ENCODE assay signal across 18 cellular contexts in the genomic region with DNA sequence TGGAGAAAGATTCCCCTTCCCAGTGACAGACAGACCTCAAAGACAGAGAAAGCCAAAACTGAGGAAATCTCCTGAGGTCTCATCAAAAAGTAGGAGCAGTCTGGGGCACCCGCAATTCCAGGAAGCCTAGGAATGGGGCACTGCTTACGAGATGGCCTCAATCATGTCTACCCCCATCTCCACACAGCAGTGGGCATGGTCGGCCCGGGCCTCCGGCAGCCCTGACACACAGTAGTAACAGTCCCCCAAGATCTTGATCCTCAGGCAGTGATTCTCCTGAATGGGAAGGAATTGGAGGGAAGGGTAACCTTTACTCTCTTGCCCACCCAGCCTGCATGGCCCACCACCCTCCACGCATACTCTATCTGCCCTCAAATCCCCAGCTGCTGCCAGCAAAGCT. TPM values are rescaled to one million over a fixed set of nuclear protein-coding genes. Genes with fewer than 3 reads are reported as not detected.
DNase-seq lines count a peak whose midpoint lies in the region; ATAC-seq and TF ChIP-seq lines count a peak whose summit lies in the region.
"Had no signal": no experiment of that assay in that cellular context is flagged by ENCODE, and none has a peak within 500 bp of the region (broad histone marks: within the 10 kb centered on the region; RNA-seq: fewer than 3 reads in every experiment).

No MANE protein-coding gene starts in this region.

- CTCF ChIA-PET in MCF 10A (lab: Yijun Ruan, JAX) (interaction anchor here (0.8 kb wide), 1 partner anchor 19 kb away, joined by 3 read pairs; no protein-coding TSS in a partner anchor), mammary epithelial cell (lab: Charles Lee; ENCODE audit: low non-redundant PET) (no interaction called here), AG04450 (lab: Charles Lee) (no interaction called here), PC-3 (lab: Charles Lee) (no interaction called here)

- no TSS peak for BruUV-seq in MCF 10A (replicated peaks; lab: Mats Ljungman, UMichigan)
- BruUV-seq in mammary epithelial cell (replicated peaks; lab: Mats Ljungman, UMichigan) = no TSS peak
- no TSS peak for BruUV-seq in PC-3 (replicated peaks; lab: Mats Ljungman, UMichigan)

- H2AFZ ChIP-seq in mammary epithelial cell (ENCODE audit: low read depth, low read length) (no peak overlapping the region), PC-3 (ENCODE audit: low read length) (no peak overlapping the region)
- H2AFZ ChIP-seq: GM23248 had no signal

- 97% methylated on average over 5 of the region's 6 CpGs for WGBS in mammary epithelial cell (ENCODE audit: low coverage, missing lambda C conversion rate)

- no peak overlapping the region for H3K4me3 Mint-ChIP-seq in MCF 10A (ENCODE audit: unreplicated experiment)
- H3K4me3 Mint-ChIP-seq in chondrocyte (ENCODE audit: unreplicated experiment) = no peak overlapping the region
- H3K4me3 Mint-ChIP-seq in osteocyte (ENCODE audit: unreplicated experiment) = no peak overlapping the region
- H3K4me3 Mint-ChIP-seq: CD4-positive, CD25-positive, alpha-beta regulatory T cell had no signal

- no peak overlapping the region for H3K9ac ChIP-seq in mammary epithelial cell (ENCODE audit: insufficient read depth, low read length)
- no peak overlapping the region for H3K9ac ChIP-seq in PC-3 (ENCODE audit: low read length)
- H3K9ac ChIP-seq: GM23248 had no signal

- no peaks in the 10 kb centered on the region for H3K4me1 ChIP-seq in mammary epithelial cell (ENCODE audit: insufficient read depth, low read length)
- H3K4me1 ChIP-seq in PC-3 (ENCODE audit: insufficient read depth, low read length) = peaks cover 17% of the 10 kb centered on the region
- H3K4me1 ChIP-seq: HAP-1 had no signal

- ATAC-seq in PC-3 = no peak
- ATAC-seq: GM12878 had no signal

- intact Hi-C loops in MCF 10A (cut with micrococcal nuclease) = no loop called here
- intact Hi-C loops in mammary epithelial cell (cut with micrococcal nuclease) = no loop called here
- intact Hi-C loops in PC-3 (cut with micrococcal nuclease) = no loop called here

- POLR2A ChIA-PET in MCF 10A (lab: Yijun Ruan, JAX) = no interaction called here
- POLR2A ChIA-PET in AG04450 (lab: Yijun Ruan, JAX) = no interaction called here
- POLR2A ChIA-PET in PC-3 (lab: Charles Lee; ENCODE audit: unreplicated experiment) = no interaction called here

- H3K36me3 Mint-ChIP-seq in MCF 10A (ENCODE audit: insufficient read depth, unreplicated experiment) = peaks cover 16% of the 10 kb centered on the region
- H3K36me3 Mint-ChIP-seq in chondrocyte (ENCODE audit: low read depth) = peaks cover 34% of the 10 kb centered on the region
- peaks cover 29% of the 10 kb centered on the region for H3K36me3 Mint-ChIP-seq in osteocyte (ENCODE audit: unreplicated experiment)
- H3K36me3 Mint-ChIP-seq: CD4-positive, CD25-positive, alpha-beta regulatory T cell had no signal

- H3K4me2 ChIP-seq in mammary epithelial cell (ENCODE audit: insufficient read depth, low read depth, low read length) (no peak overlapping the region), PC-3 (ENCODE audit: low read length) (no peak overlapping the region)

- dilution Hi-C loops in mammary epithelial cell (cut with HindIII; ENCODE audit: low sequenced_read_pairs) = no loop called here

- H3K79me2 ChIP-seq in mammary epithelial cell (ENCODE audit: insufficient read depth, low read length) = no peaks in the 10 kb centered on the region
- H3K79me2 ChIP-seq in PC-3 (ENCODE audit: low read length) = peaks cover 10% of the 10 kb centered on the region; the same call in 1 of the 2 replicates

- in situ Hi-C loops in mammary epithelial cell (cut with MboI; ENCODE audit: low sequenced_read_pairs in 2 of 2) = no loop called here

- H3K27ac Mint-ChIP-seq in MCF 10A (ENCODE audit: low read depth, unreplicated experiment) = peak overlapping the region; percentile 69
- H3K27ac Mint-ChIP-seq in chondrocyte (ENCODE audit: unreplicated experiment) = no peak overlapping the region
- H3K27ac Mint-ChIP-seq in osteocyte (ENCODE audit: unreplicated experiment) = peak overlapping the region; percentile 59
- H3K27ac Mint-ChIP-seq: CD4-positive, CD25-positive, alpha-beta regulatory T cell had no signal

- H3F3A ChIP-seq in PC-3 (ENCODE audit: low read length, unreplicated experiment) = no peaks in the 10 kb centered on the region

- H3K4me1 Mint-ChIP-seq in MCF 10A (ENCODE audit: insufficient read depth, unreplicated experiment) = peaks cover 4% of the 10 kb centered on the region
- peaks cover 34% of the 10 kb centered on the region for H3K4me1 Mint-ChIP-seq in chondrocyte (ENCODE audit: low read depth)
- peaks cover 28% of the 10 kb centered on the region for H3K4me1 Mint-ChIP-seq in osteocyte (ENCODE audit: unreplicated experiment)
- H3K4me1 Mint-ChIP-seq: CD4-positive, CD25-positive, alpha-beta regulatory T cell had no signal

- no peaks in the 10 kb centered on the region for H3K9me3 ChIP-seq in mammary epithelial cell (replicated peaks; ENCODE audit: insufficient read depth, low read length)
- H3K9me3 ChIP-seq in AG04450 (ENCODE audit: control insufficient read depth, insufficient read depth, low read length) = no peaks in the 10 kb centered on the region
- H3K9me3 ChIP-seq in PC-3 (ENCODE audit: low read length) = no peaks in the 10 kb centered on the region
- H3K9me3 ChIP-seq: BLaER1 treated with 17β-estradiol and CSF1 and Interleukin-3, amounts not matched to agents 10 nM and 100 nM; HAP-1 had no signal

- DNase-seq in MCF 10A (ENCODE audit: unreplicated experiment) = no peak
- no peak for DNase-seq in mammary epithelial cell
- DNase-seq in AG04450 (ENCODE audit: low read depth, low spot score) = no peak
- DNase-seq in chondrocyte (ENCODE audit: low spot score) = peak; percentile 84
- no peak for DNase-seq in osteocyte (ENCODE audit: extremely low spot score, unreplicated experiment)
- no peak for DNase-seq in activated gamma-delta T cell treated with Interleukin-2 at 50 U/mL for 16 hours
- DNase-seq in PC-3 = no peak
- DNase-seq in SK-N-DZ (ENCODE audit: low spot score) = no peak
- DNase-seq: AML-193; CD4-positive, CD25-positive, alpha-beta regulatory T cell; DMS 273 treated with DMSO at 0.1 percent for 48 hours; DMS79; GM23248; IMR-90 had no signal

- H3K9me2 ChIP-seq in PC-3 (replicated peaks; ENCODE audit: low read length) = no peaks in the 10 kb centered on the region

- no peaks in the 10 kb centered on the region for H3K9me3 Mint-ChIP-seq in MCF 10A (ENCODE audit: unreplicated experiment)
- no peaks in the 10 kb centered on the region for H3K9me3 Mint-ChIP-seq in chondrocyte (ENCODE audit: low read depth)
- H3K9me3 Mint-ChIP-seq in osteocyte (ENCODE audit: unreplicated experiment) = no peaks in the 10 kb centered on the region
- H3K9me3 Mint-ChIP-seq: CD4-positive, CD25-positive, alpha-beta regulatory T cell had no signal

- H3K27me3 Mint-ChIP-seq in MCF 10A (ENCODE audit: insufficient read depth, unreplicated experiment) = no peaks in the 10 kb centered on the region
- H3K27me3 Mint-ChIP-seq in chondrocyte (ENCODE audit: low read depth) = no peaks in the 10 kb centered on the region
- no peaks in the 10 kb centered on the region for H3K27me3 Mint-ChIP-seq in osteocyte (ENCODE audit: unreplicated experiment)

- H4K20me1 ChIP-seq in mammary epithelial cell (ENCODE audit: insufficient read depth, low read length) (no peaks in the 10 kb centered on the region), PC-3 (ENCODE audit: low read length) (no peaks in the 10 kb centered on the region)
- H4K20me1 ChIP-seq: BLaER1 treated with 17β-estradiol and CSF1 and Interleukin-3, amounts not matched to agents 10 nM and 100 nM had no signal

- H3K4me3 ChIP-seq in mammary epithelial cell (replicated peaks in 1 of 3; ENCODE audit: insufficient read depth in 1 of 3, low read depth in 2 of 3, low read length in 3 of 3) (no peak overlapping the region), AG04450 (ENCODE audit: low read depth, low read length) (no peak overlapping the region), PC-3 (ENCODE audit: low read length) (no peak overlapping the region)
- H3K4me3 ChIP-seq: BLaER1 treated with 17β-estradiol and CSF1 and Interleukin-3, amounts not matched to agents 10 nM and 100 nM; GM12878; GM23248; HAP-1 had no signal

- TF ChIP-seq CTCF in MCF 10A (IDR thresholded peaks at IDR 0.05; ENCODE audit: unreplicated experiment) = no peak
- no peak for TF ChIP-seq CTCF in mammary epithelial cell (conservative IDR thresholded peaks at IDR 0.05 in 1 of 2, IDR thresholded peaks at IDR 0.05 in 1 of 2; ENCODE audit: extremely low read depth in 1 of 2, insufficient read depth in 1 of 2, low read depth in 1 of 2, low read length in 2 of 2)
- TF ChIP-seq CTCF in AG04450 (IDR thresholded peaks at IDR 0.05; ENCODE audit: low read depth, low read length) = no peak
- TF ChIP-seq CTCF in chondrocyte (IDR thresholded peaks at IDR 0.05) = no peak
- no peak for TF ChIP-seq CTCF in osteocyte (IDR thresholded peaks at IDR 0.05)
- TF ChIP-seq CTCF in PC-3 (conservative IDR thresholded peaks at IDR 0.05; ENCODE audit: low read depth, low read length) = no peak

- H3K36me3 ChIP-seq in mammary epithelial cell (ENCODE audit: insufficient read depth, low read length) (peaks cover 2% of the 10 kb centered on the region), PC-3 (ENCODE audit: low read depth, low read length) (peaks cover 8% of the 10 kb centered on the region; the same call in 1 of the 2 replicates)

- H3K27me3 ChIP-seq in mammary epithelial cell (ENCODE audit: insufficient read depth, low read length) (no peaks in the 10 kb centered on the region), AG04450 (ENCODE audit: control insufficient read depth, insufficient read depth, low read length) (no peaks in the 10 kb centered on the region), PC-3 (ENCODE audit: low read length) (no peaks in the 10 kb centered on the region)
- H3K27me3 ChIP-seq: BLaER1 treated with 17β-estradiol and CSF1 and Interleukin-3, amounts not matched to agents 10 nM and 100 nM had no signal

- H3K27ac ChIP-seq in mammary epithelial cell (ENCODE audit: insufficient read depth, low read depth, low read length) = no peak overlapping the region
- H3K27ac ChIP-seq in AG04450 (ENCODE audit: low read depth, low read length) = peak overlapping the region; percentile 11
- H3K27ac ChIP-seq in PC-3 (ENCODE audit: low read length) = no peak overlapping the region
- H3K27ac ChIP-seq: 22Rv1, GM23248 had no signal

RNA-seq across cellular contexts. Expression of a gene that starts 11.9 kb away (rescaled TPM):
- total RNA-seq in MCF 10A (2022) (21.9 and 33.2 TPM in 2 replicates), mammary epithelial cell (10 to 100 TPM; 30.5 to 42.2 TPM), chondrocyte (54.9 to 57.6 TPM (median 57.2 TPM) in 3 replicates), osteocyte (71.7 and 71.9 TPM in 2 replicates), PC-3 (2014; rRNA removed) (19.0 and 24.4 TPM in 2 replicates)
- polyA plus RNA-seq in mammary epithelial cell (12.9 TPM), AG04450 (2011; rRNA removed) (26.7 and 31.6 TPM in 2 replicates)
- polyA minus RNA-seq in mammary epithelial cell = 33.6 TPM
- polyA minus RNA-seq in AG04450 (2011; rRNA and poly(A)+ RNA removed) = 47.7 and 54.2 TPM in 2 replicates
- 22.0 and 26.2 TPM in 2 replicates for polyA plus RNA-seq in SK-N-DZ (2014; cell fraction: cytosol; rRNA removed)
- 60.7 and 76.8 TPM in 2 replicates for polyA plus RNA-seq in SK-N-DZ (2014; cell fraction: nucleus; rRNA removed)
- polyA plus RNA-seq: CD4-positive, CD25-positive, alpha-beta regulatory T cell had no signal

RNA-seq across cellular contexts. Expression of a gene that starts 41.3 kb away (rescaled TPM):
- total RNA-seq in MCF 10A (2022) = 6.9 and 7.0 TPM in 2 replicates
- 10 to 100 TPM in 1 of 2 donors, 1 to 10 TPM in 1; 8.7 to 31.1 TPM for total RNA-seq in mammary epithelial cell
- 16.7 TPM for polyA plus RNA-seq in mammary epithelial cell
- polyA minus RNA-seq in mammary epithelial cell = 11.6 TPM
- 44.9 and 51.7 TPM in 2 replicates for polyA plus RNA-seq in AG04450 (2011; rRNA removed)
- 36.1 and 45.3 TPM in 2 replicates for polyA minus RNA-seq in AG04450 (2011; rRNA and poly(A)+ RNA removed)
- total RNA-seq in chondrocyte = 57.5 to 72.6 TPM (median 69.5 TPM) in 3 replicates
- 66.5 and 83.3 TPM in 2 replicates for total RNA-seq in osteocyte
- 21.4 and 32.9 TPM in 2 replicates for total RNA-seq in PC-3 (2014; rRNA removed)
- 30.7 and 39.1 TPM in 2 replicates for polyA plus RNA-seq in SK-N-DZ (2014; cell fraction: cytosol; rRNA removed)
- 86.8 and 111 TPM in 2 replicates for polyA plus RNA-seq in SK-N-DZ (2014; cell fraction: nucleus; rRNA removed)
